1 cellular context compared by ENCODE assay signal in genomic region chr7:44324204-44325126, GRCh38.
TF ChIP-seq lines count a peak whose summit lies in the region.

No MANE protein-coding gene starts in this region.

TF ChIP-seq in HEK293, 187 proteins besides CTCF, POLR2A, EP300 and RAD21 (continued from another document):
- TF ChIP-seq, protein P1, sequence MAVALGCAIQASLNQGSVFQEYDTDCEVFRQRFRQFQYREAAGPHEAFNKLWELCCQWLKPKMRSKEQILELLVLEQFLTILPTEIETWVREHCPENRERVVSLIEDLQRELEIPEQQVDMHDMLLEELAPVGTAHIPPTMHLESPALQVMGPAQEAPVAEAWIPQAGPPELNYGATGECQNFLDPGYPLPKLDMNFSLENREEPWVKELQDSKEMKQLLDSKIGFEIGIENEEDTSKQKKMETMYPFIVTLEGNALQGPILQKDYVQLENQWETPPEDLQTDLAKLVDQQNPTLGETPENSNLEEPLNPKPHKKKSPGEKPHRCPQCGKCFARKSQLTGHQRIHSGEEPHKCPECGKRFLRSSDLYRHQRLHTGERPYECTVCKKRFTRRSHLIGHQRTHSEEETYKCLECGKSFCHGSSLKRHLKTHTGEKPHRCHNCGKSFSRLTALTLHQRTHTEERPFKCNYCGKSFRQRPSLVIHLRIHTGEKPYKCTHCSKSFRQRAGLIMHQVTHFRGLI (tag by site-specific recombination; IDR thresholded peaks at IDR 0.05): no peak
- TF ChIP-seq GLI4 (tag by site-specific recombination; IDR thresholded peaks at IDR 0.05) (no peak), ZNF514 (tag by site-specific recombination; IDR thresholded peaks at IDR 0.05) (no peak), HOXC10 (CRISPR knock-in tag; IDR thresholded peaks at IDR 0.05) (no peak), HOXA7 (CRISPR knock-in tag; IDR thresholded peaks at IDR 0.05; ENCODE audit: borderline replicate concordance) (no peak), ZXDB (tag by site-specific recombination; IDR thresholded peaks at IDR 0.05) (no peak), SALL2 (tag by site-specific recombination; IDR thresholded peaks at IDR 0.05; ENCODE audit: borderline replicate concordance) (no peak), ZNF394 (tag by site-specific recombination; IDR thresholded peaks at IDR 0.05; ENCODE audit: borderline replicate concordance) (no peak), PRDM10 (tag by site-specific recombination; IDR thresholded peaks at IDR 0.05) (no peak), ZSCAN30 (tag by site-specific recombination; IDR thresholded peaks at IDR 0.05) (no peak), ZIC2 (tag by site-specific recombination; IDR thresholded peaks at IDR 0.05) (0 out of 2 replicates have a peak, but pooled peaks have one; percentile 24), ZFP69B (tag by site-specific recombination; IDR thresholded peaks at IDR 0.05) (no peak), ZNF48 (tag by site-specific recombination; IDR thresholded peaks at IDR 0.05) (no peak), ZNF221 (tag by site-specific recombination; IDR thresholded peaks at IDR 0.05; ENCODE audit: borderline replicate concordance) (no peak), ZNF660 (tag by site-specific recombination; IDR thresholded peaks at IDR 0.05) (no peak), ZNF239 (tag by site-specific recombination; IDR thresholded peaks at IDR 0.05) (no peak), ZNF626 (tag by site-specific recombination; IDR thresholded peaks at IDR 0.05) (no peak), ZNF133 (tag by site-specific recombination; IDR thresholded peaks at IDR 0.05) (no peak), ZNF423 (tag by site-specific recombination; IDR thresholded peaks at IDR 0.05) (no peak), ZNF248 (tag by site-specific recombination; IDR thresholded peaks at IDR 0.05) (no peak), ZBTB44 (tag by site-specific recombination; IDR thresholded peaks at IDR 0.05) (no peak), ZNF560 (tag by site-specific recombination; IDR thresholded peaks at IDR 0.05; ENCODE audit: borderline replicate concordance) (no peak), ZNF544 (tag by site-specific recombination; IDR thresholded peaks at IDR 0.05) (no peak), GLI2 (tag by site-specific recombination; IDR thresholded peaks at IDR 0.05; ENCODE audit: borderline replicate concordance, low read depth) (no peak), ZBTB49 (tag by site-specific recombination; IDR thresholded peaks at IDR 0.05; ENCODE audit: low read depth) (no peak), ZNF174 (tag by site-specific recombination; IDR thresholded peaks at IDR 0.05) (no peak), ZBTB17 (tag by site-specific recombination; IDR thresholded peaks at IDR 0.05) (no peak), ZNF621 (tag by site-specific recombination; IDR thresholded peaks at IDR 0.05) (no peak), SP3 (tag by site-specific recombination; IDR thresholded peaks at IDR 0.05) (no peak)
- TF ChIP-seq, protein P2, sequence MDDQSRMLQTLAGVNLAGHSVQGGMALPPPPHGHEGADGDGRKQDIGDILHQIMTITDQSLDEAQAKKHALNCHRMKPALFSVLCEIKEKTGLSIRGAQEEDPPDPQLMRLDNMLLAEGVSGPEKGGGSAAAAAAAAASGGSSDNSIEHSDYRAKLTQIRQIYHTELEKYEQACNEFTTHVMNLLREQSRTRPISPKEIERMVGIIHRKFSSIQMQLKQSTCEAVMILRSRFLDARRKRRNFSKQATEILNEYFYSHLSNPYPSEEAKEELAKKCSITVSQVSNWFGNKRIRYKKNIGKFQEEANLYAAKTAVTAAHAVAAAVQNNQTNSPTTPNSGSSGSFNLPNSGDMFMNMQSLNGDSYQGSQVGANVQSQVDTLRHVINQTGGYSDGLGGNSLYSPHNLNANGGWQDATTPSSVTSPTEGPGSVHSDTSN (CRISPR knock-in tag; IDR thresholded peaks at IDR 0.05): no peak
- TF ChIP-seq, protein P3, sequence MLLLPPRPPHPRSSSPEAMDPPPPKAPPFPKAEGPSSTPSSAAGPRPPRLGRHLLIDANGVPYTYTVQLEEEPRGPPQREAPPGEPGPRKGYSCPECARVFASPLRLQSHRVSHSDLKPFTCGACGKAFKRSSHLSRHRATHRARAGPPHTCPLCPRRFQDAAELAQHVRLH (tag by site-specific recombination; IDR thresholded peaks at IDR 0.05): no peak
- TF ChIP-seq, protein P4, sequence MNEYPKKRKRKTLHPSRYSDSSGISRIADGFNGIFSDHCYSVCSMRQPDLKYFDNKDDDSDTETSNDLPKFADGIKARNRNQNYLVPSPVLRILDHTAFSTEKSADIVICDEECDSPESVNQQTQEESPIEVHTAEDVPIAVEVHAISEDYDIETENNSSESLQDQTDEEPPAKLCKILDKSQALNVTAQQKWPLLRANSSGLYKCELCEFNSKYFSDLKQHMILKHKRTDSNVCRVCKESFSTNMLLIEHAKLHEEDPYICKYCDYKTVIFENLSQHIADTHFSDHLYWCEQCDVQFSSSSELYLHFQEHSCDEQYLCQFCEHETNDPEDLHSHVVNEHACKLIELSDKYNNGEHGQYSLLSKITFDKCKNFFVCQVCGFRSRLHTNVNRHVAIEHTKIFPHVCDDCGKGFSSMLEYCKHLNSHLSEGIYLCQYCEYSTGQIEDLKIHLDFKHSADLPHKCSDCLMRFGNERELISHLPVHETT (tag by site-specific recombination; IDR thresholded peaks at IDR 0.05): no peak
- TF ChIP-seq, protein P5, sequence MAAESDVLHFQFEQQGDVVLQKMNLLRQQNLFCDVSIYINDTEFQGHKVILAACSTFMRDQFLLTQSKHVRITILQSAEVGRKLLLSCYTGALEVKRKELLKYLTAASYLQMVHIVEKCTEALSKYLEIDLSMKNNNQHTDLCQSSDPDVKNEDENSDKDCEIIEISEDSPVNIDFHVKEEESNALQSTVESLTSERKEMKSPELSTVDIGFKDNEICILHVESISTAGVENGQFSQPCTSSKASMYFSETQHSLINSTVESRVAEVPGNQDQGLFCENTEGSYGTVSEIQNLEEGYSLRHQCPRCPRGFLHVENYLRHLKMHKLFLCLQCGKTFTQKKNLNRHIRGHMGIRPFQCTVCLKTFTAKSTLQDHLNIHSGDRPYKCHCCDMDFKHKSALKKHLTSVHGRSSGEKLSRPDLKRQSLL (tag by site-specific recombination; IDR thresholded peaks at IDR 0.05): no peak
